8 cellular contexts compared by ENCODE assay signal in the genomic region with DNA sequence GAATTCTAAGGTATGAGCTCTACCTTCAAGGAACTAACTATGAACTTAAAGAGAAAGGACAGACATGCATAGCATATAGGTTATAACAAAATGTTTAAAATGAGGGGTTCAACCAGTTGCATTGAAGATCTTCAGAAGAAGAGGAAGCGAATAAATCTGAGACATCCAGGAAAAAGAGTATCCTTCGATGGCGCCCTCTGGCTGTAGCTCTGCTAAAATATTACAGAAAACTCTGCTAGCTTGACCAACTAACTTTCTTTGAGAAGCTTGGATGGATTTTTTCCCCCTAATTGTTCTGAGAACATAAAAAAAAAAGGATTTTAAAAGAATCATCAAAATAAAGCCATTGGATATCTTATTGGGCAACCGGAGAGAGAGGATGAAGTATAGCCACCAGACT.
DNase-seq lines count a peak whose midpoint lies in the region; ATAC-seq and TF ChIP-seq lines count a peak whose summit lies in the region.

No MANE protein-coding gene starts in this region.

- H3K27ac ChIP-seq in Panc1 (ENCODE audit: low read length) = no peak overlapping the region
- no peak overlapping the region for H3K27ac ChIP-seq in foreskin keratinocyte
- H3K27ac ChIP-seq in tibial artery = no peak overlapping the region

- H3K4me3 ChIP-seq in Panc1 (ENCODE audit: low read depth in 2 of 2, low read length in 2 of 2) = no peak overlapping the region
- no peak overlapping the region for H3K4me3 ChIP-seq in tibial artery
- H3K4me3 ChIP-seq in H7 (ENCODE audit: insufficient read depth, low read depth, low read length) = no peak overlapping the region

- H3K27ac Mint-ChIP-seq in activated CD8-positive, alpha-beta T cell treated with anti-CD3 and anti-CD28 coated beads for 36 hours = no peak overlapping the region
- no peak overlapping the region for H3K27ac Mint-ChIP-seq in activated CD8-positive, alpha-beta T cell treated with anti-CD3 and anti-CD28 coated beads, Interleukin-2, amount 10 ng/mL, durations not matched to agents 7 days and 5 days

- TF ChIP-seq CTCF in activated CD8-positive, alpha-beta T cell treated with anti-CD3 and anti-CD28 coated beads for 36 hours (IDR thresholded peaks at IDR 0.05) = peak; percentile 19
- TF ChIP-seq CTCF in Panc1 (IDR thresholded peaks at IDR 0.05) (peak; percentile 54; the same call in 1 of the 2 replicates), foreskin keratinocyte (conservative IDR thresholded peaks at IDR 0.05) (peak; percentile 58), tibial artery (IDR thresholded peaks at IDR 0.05) (peak; percentile 25 to 30)

- H3K27me3 Mint-ChIP-seq in activated CD8-positive, alpha-beta T cell treated with anti-CD3 and anti-CD28 coated beads for 36 hours = no peaks in the 10 kb centered on the region
- no peaks in the 10 kb centered on the region for H3K27me3 Mint-ChIP-seq in activated CD8-positive, alpha-beta T cell treated with anti-CD3 and anti-CD28 coated beads, Interleukin-2, amount 10 ng/mL, durations not matched to agents 7 days and 5 days (ENCODE audit: low read depth)

- peak; percentile 9 for DNase-seq in activated CD8-positive, alpha-beta T cell treated with anti-CD3 and anti-CD28 coated beads for 36 hours
- DNase-seq in activated CD8-positive, alpha-beta T cell treated with anti-CD3 and anti-CD28 coated beads, Interleukin-2, amount 10 ng/mL, durations not matched to agents 7 days and 5 days = no peak
- DNase-seq in Panc1 (ENCODE audit: low read depth, low spot score) = no peak
- no peak for DNase-seq in foreskin keratinocyte
- DNase-seq in tibial artery = peak in 1 of 2 donors; percentile 23
- no peak for DNase-seq in H7
- DNase-seq in GDM1 (lab: John Stamatoyannopoulos, UW) = no peak
- no peak for DNase-seq in activated CD4-positive, alpha-beta T cell treated with anti-CD3 and anti-CD28 coated beads for 1 hour

- POLR2A ChIA-PET in activated CD8-positive, alpha-beta T cell treated with anti-CD3 and anti-CD28 coated beads for 36 hours (lab: Charles Lee) = no interaction called here
- POLR2A ChIA-PET in activated CD8-positive, alpha-beta T cell treated with anti-CD3 and anti-CD28 coated beads, Interleukin-2, amount 10 ng/mL, durations not matched to agents 7 days and 5 days (lab: Charles Lee) = no interaction called here
- POLR2A ChIA-PET in Panc1 (lab: Charles Lee) = no interaction called here

- BruUV-seq in Panc1 (replicated peaks; lab: Mats Ljungman, UMichigan) = no TSS peak

- CTCF ChIA-PET in activated CD8-positive, alpha-beta T cell treated with anti-CD3 and anti-CD28 coated beads for 36 hours (lab: Charles Lee) = interaction anchor here (0.7 to 2.2 kb wide), 3 partner anchors 11 to 66 kb away, joined by 3 to 8 read pairs (median 4); no protein-coding TSS in a partner anchor
- CTCF ChIA-PET in activated CD8-positive, alpha-beta T cell treated with anti-CD3 and anti-CD28 coated beads, Interleukin-2, amount 10 ng/mL, durations not matched to agents 7 days and 5 days (lab: Charles Lee) = interaction anchor here (0.7 to 1.7 kb wide), 2 partner anchors 13 to 273 kb away, joined by 3 to 4 read pairs; no protein-coding TSS in a partner anchor
- CTCF ChIA-PET in Panc1 (lab: Charles Lee) = interaction anchor here (0.6 to 0.8 kb wide), 4 partner anchors 112 to 536 kb away, joined by 3 to 6 read pairs (median 5); no protein-coding TSS in a partner anchor

- intact Hi-C loops in activated CD8-positive, alpha-beta T cell treated with anti-CD3 and anti-CD28 coated beads for 36 hours (cut with micrococcal nuclease) = no loop called here
- intact Hi-C loops in Panc1 (cut with micrococcal nuclease; ENCODE audit: unreplicated experiment) = loop anchor here (10.0 kb wide), 1 partner anchor 346 kb away; no protein-coding TSS in a partner anchor
- intact Hi-C loops in tibial artery (cut with DNase I; ENCODE audit: low total_unique reads) = no loop called here

- no peak overlapping the region for H3K4me3 Mint-ChIP-seq in activated CD8-positive, alpha-beta T cell treated with anti-CD3 and anti-CD28 coated beads for 36 hours
- H3K4me3 Mint-ChIP-seq in activated CD8-positive, alpha-beta T cell treated with anti-CD3 and anti-CD28 coated beads, Interleukin-2, amount 10 ng/mL, durations not matched to agents 7 days and 5 days = no peak overlapping the region

- in situ Hi-C loops in Panc1 (cut with HindIII; ENCODE audit: low pct_unique_long_range_greater_than_20kb, low sequenced_read_pairs) = no loop called here

- H3K27me3 ChIP-seq in Panc1 (ENCODE audit: control insufficient read depth, insufficient read depth, low read length) = no peaks in the 10 kb centered on the region
- no peaks in the 10 kb centered on the region for H3K27me3 ChIP-seq in foreskin keratinocyte
- H3K27me3 ChIP-seq in tibial artery = no peaks in the 10 kb centered on the region
- H3K27me3 ChIP-seq in H7 (ENCODE audit: control insufficient read depth, insufficient read depth, low read length) = no peaks in the 10 kb centered on the region

- ATAC-seq in activated CD8-positive, alpha-beta T cell treated with anti-CD3 and anti-CD28 coated beads for 36 hours = no peak
- ATAC-seq in activated CD8-positive, alpha-beta T cell treated with anti-CD3 and anti-CD28 coated beads, Interleukin-2, amount 10 ng/mL, durations not matched to agents 7 days and 5 days = no peak
- ATAC-seq in Panc1 (no peak), foreskin keratinocyte (no peak)

- no peaks in the 10 kb centered on the region for H3K36me3 ChIP-seq in Panc1 (ENCODE audit: control insufficient read depth, insufficient read depth, low read length)
- no peaks in the 10 kb centered on the region for H3K36me3 ChIP-seq in tibial artery
- H3K36me3 ChIP-seq in H7 (replicated peaks; ENCODE audit: control insufficient read depth, insufficient read depth, low read length) = no peaks in the 10 kb centered on the region

- H3K9me3 Mint-ChIP-seq in activated CD8-positive, alpha-beta T cell treated with anti-CD3 and anti-CD28 coated beads for 36 hours = no peaks in the 10 kb centered on the region
- no peaks in the 10 kb centered on the region for H3K9me3 Mint-ChIP-seq in activated CD8-positive, alpha-beta T cell treated with anti-CD3 and anti-CD28 coated beads, Interleukin-2, amount 10 ng/mL, durations not matched to agents 7 days and 5 days (ENCODE audit: insufficient read depth)

- H3K9me3 ChIP-seq in Panc1 (ENCODE audit: control insufficient read depth, insufficient read depth, low read depth, low read length) (no peaks in the 10 kb centered on the region), tibial artery (no peaks in the 10 kb centered on the region)

- no peaks in the 10 kb centered on the region for H3K4me1 Mint-ChIP-seq in activated CD8-positive, alpha-beta T cell treated with anti-CD3 and anti-CD28 coated beads for 36 hours (ENCODE audit: low read depth)
- H3K4me1 Mint-ChIP-seq in activated CD8-positive, alpha-beta T cell treated with anti-CD3 and anti-CD28 coated beads, Interleukin-2, amount 10 ng/mL, durations not matched to agents 7 days and 5 days (ENCODE audit: low read depth) = no peaks in the 10 kb centered on the region

- no peaks in the 10 kb centered on the region for H3K4me1 ChIP-seq in Panc1 (ENCODE audit: control insufficient read depth, insufficient read depth, low read length)
- H3K4me1 ChIP-seq in foreskin keratinocyte = peaks cover 9% of the 10 kb centered on the region
- H3K4me1 ChIP-seq in tibial artery = no peaks in the 10 kb centered on the region

- H3K36me3 Mint-ChIP-seq in activated CD8-positive, alpha-beta T cell treated with anti-CD3 and anti-CD28 coated beads for 36 hours (ENCODE audit: low read depth) = no peaks in the 10 kb centered on the region
- H3K36me3 Mint-ChIP-seq in activated CD8-positive, alpha-beta T cell treated with anti-CD3 and anti-CD28 coated beads, Interleukin-2, amount 10 ng/mL, durations not matched to agents 7 days and 5 days (ENCODE audit: low read depth) = no peaks in the 10 kb centered on the region
